9 cellular contexts compared by ENCODE assay signal in the genomic region with DNA sequence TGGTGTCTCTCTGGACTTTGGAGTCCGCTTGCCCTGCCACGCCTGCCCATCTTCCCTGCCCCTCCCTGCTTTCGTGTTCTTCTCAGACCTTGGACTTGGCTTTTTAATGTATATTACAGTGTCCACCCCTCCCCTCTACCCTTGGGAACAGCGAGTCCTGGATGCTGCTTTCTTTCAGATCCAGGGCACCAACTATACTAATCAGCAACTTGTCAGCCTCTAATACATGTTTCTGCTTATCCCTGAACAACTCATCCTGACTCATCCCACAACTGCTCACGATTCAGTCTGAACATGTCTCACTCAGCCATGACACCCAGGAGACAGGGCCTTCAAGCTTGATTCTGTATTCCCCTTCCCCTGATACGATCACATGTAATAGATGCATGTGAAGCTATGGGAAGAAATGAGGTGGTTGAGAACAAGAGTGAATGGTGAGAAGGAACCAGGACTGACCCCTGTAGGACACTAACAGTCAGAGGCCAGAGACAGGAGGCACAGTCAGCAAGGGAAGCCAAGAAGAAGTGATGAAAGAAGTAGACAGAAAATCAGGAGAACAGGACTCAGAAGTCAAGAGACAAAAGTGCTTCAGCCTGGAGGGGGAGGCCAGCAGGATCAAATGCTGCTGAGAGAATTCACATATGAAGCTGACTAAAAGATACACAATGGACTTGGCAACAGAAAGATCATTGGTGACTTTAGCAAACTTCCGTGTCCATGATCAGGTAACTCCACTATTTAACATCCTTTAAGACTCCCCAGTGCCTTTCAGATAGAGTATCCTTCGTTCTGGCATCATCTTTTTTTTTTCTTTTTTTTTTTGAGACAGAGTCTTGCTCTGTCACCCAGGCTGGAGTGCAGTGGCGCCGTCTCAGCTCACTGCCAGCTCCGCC. TPM values are rescaled to one million over a fixed set of nuclear protein-coding genes. Genes with fewer than 3 reads are reported as not detected.
DNase-seq lines count a peak whose midpoint lies in the region; ATAC-seq, FAIRE-seq and TF ChIP-seq lines count a peak whose summit lies in the region.
"Had no signal": no experiment of that assay in that cellular context is flagged by ENCODE, and none has a peak within 500 bp of the region (broad histone marks: within the 10 kb centered on the region; RNA-seq: fewer than 3 reads in every experiment).

No MANE protein-coding gene starts in this region.

- peak; percentile 88 for FAIRE-seq in RCC 7860 (lab: Jason Lieb, UNC)

- H3K27ac ChIP-seq in SJCRH30, result no peak overlapping the region
- H3K27ac ChIP-seq: thoracic aorta had no signal

- H3K4me1 ChIP-seq in SJCRH30, result peaks cover 1% of the 10 kb centered on the region; the same call in 1 of the 2 replicates

- BruUV-seq in Calu3 (replicated peaks; lab: Mats Ljungman, UMichigan), result no TSS peak

- in situ Hi-C loops in ACHN (cut with HindIII; ENCODE audit: low pct_ligation_motif_present, low pct_unique_long_range_greater_than_20kb, low sequenced_read_pairs), result no loop called here

- peak; percentile 75 for DNase-seq in ACHN
- peak; percentile 90 for DNase-seq in RCC 7860 (ENCODE audit: low spot score)
- peak; percentile 63 for DNase-seq in fibroblast of the conjunctiva (ENCODE audit: low read depth)
- DNase-seq in SJCRH30, result no peak
- no peak for DNase-seq in activated CD8-positive, alpha-beta memory T cell treated with anti-CD3 and anti-CD28 coated beads, Interleukin-2, amount 50 U/mL, for 48 hours
- DNase-seq in Calu3, result no peak
- DNase-seq in SHP77 treated with DMSO at 0.1 percent for 48 hours (lab: John Stamatoyannopoulos, UW), result no peak

- no peak overlapping the region for H3K27ac Mint-ChIP-seq in Calu3 (ENCODE audit: unreplicated experiment)

- H3K9me3 ChIP-seq in SJCRH30 (replicated peaks), result no peaks in the 10 kb centered on the region
- H3K9me3 ChIP-seq: thoracic aorta had no signal

- no peak overlapping the region for H3K4me3 ChIP-seq in SJCRH30
- H3K4me3 ChIP-seq: thoracic aorta had no signal

- CTCF ChIA-PET in Calu3 (lab: Charles Lee), result interaction anchor here (2.0 kb wide), 1 partner anchor 35 kb away, joined by 6 read pairs; the partner anchor contains the start of gene BCL2L10

- H3K9me3 Mint-ChIP-seq in Calu3 (ENCODE audit: low read depth, unreplicated experiment), result no peaks in the 10 kb centered on the region

- H3K27me3 Mint-ChIP-seq in Calu3 (ENCODE audit: unreplicated experiment), result no peaks in the 10 kb centered on the region

- H3K36me3 Mint-ChIP-seq in Calu3 (ENCODE audit: insufficient read depth, unreplicated experiment), result no peaks in the 10 kb centered on the region

- intact Hi-C loops in Calu3 (cut with micrococcal nuclease; ENCODE audit: unreplicated experiment), result no loop called here

- H3K4me3 Mint-ChIP-seq in Calu3 (ENCODE audit: low read depth, unreplicated experiment), result no peak overlapping the region

- no peaks in the 10 kb centered on the region for H3K27me3 ChIP-seq in SJCRH30

- no peak for TF ChIP-seq CTCF in Calu3 (IDR thresholded peaks at IDR 0.05; ENCODE audit: unreplicated experiment)

- ATAC-seq in GM18907 (IDR thresholded peaks at IDR 0.05; ENCODE audit: unreplicated experiment), result peak; percentile 62

- peaks cover 7% of the 10 kb centered on the region for H3K4me1 Mint-ChIP-seq in Calu3 (ENCODE audit: low read depth, unreplicated experiment)

- H3K36me3 ChIP-seq in SJCRH30, result no peaks in the 10 kb centered on the region
- H3K36me3 ChIP-seq: thoracic aorta had no signal

RNA-seq across cellular contexts. Expression of gene BCL2L10, which starts 35.4 kb away (rescaled TPM):
- 0.38 and 0.51 TPM in 2 replicates for total RNA-seq in SJCRH30 (2014; rRNA removed; shearing (Covaris generic))
- total RNA-seq in Calu3 (2022), result 0.47 TPM in 1 of 2 replicates, not detected in the other
- total RNA-seq: thoracic aorta had no signal

RNA-seq across cellular contexts. Expression of gene MAPK6, which starts 58.1 kb away (rescaled TPM):
- total RNA-seq in SJCRH30 (2014; rRNA removed; shearing (Covaris generic)), result 71.2 and 84.2 TPM in 2 replicates
- total RNA-seq in Calu3 (2022), result 28.4 and 35.9 TPM in 2 replicates

Comparison
In these comparisons a context has a peak if more than half of its experiments do, and no peak if none do; other contexts are left out.
1. DNase-seq: peak in ACHN (single experiment), RCC 7860 (single experiment) and fibroblast of the conjunctiva (single experiment); none in SJCRH30 (0 of 2), activated CD8-positive, alpha-beta memory T cell treated with anti-CD3 and anti-CD28 coated beads, Interleukin-2, amount 50 U/mL, for 48 hours (single experiment), Calu3 (single experiment) and SHP77 treated with DMSO at 0.1 percent for 48 hours (single experiment).